1 cellular context compared by ENCODE assay signal in genomic region chr16:21159281-21159951, GRCh38.
TF ChIP-seq lines count a peak whose summit lies in the region.

No MANE protein-coding gene starts in this region.

TF ChIP-seq in HCT116, 20 proteins besides CTCF, POLR2A, EP300 and RAD21:
- TF ChIP-seq JUND (IDR thresholded peaks at IDR 0.05) (no peak), SIN3A (IDR thresholded peaks at IDR 0.05; ENCODE audit: low read depth) (no peak), CBX3 (IDR thresholded peaks at IDR 0.05; ENCODE audit: low read depth) (no peak), YY1 (IDR thresholded peaks at IDR 0.05; ENCODE audit: extremely low read depth, insufficient replicate concordance, low read depth, low read length) (no peak), SRF (IDR thresholded peaks at IDR 0.05; ENCODE audit: low read depth) (no peak), EZH2 (IDR thresholded peaks at IDR 0.05) (no peak), ZNF274 (IDR thresholded peaks at IDR 0.05; ENCODE audit: low read depth, low read length) (no peak), CEBPB (IDR thresholded peaks at IDR 0.05; ENCODE audit: low read depth) (no peak), EZH2phosphoT487 (IDR thresholded peaks at IDR 0.05; ENCODE audit: borderline replicate concordance) (no peak)
- TF ChIP-seq, protein P1, sequence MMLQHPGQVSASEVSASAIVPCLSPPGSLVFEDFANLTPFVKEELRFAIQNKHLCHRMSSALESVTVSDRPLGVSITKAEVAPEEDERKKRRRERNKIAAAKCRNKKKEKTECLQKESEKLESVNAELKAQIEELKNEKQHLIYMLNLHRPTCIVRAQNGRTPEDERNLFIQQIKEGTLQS (IDR thresholded peaks at IDR 0.05) = no peak
TF ChIP-seq in HCT116: peak in this region for 0.
